In the genomic region with DNA sequence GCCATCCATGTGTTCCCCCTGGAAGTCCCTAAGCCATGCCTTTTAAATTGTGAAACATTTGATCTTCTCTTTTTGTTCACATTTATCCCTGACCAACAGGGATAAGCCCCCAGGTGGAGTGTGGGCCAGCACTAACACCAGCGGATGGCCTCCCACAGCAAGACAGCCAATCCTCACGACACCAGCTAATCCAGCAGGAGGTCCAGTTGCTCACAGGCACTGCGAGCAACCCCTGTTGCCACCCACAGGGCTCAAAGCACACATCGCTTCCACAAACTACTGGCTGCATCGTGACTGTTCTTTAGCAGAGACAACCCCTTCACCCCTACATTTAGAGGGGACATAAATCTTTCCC, we compare ENCODE assay signal across 14 cellular contexts. TPM values are rescaled to one million over a fixed set of nuclear protein-coding genes. Genes with fewer than 3 reads are reported as not detected.
A peak's percentile ranks its signal among the peaks of the same experiment; 100 is the strongest.
DNase-seq lines count a peak whose midpoint lies in the region; ATAC-seq and TF ChIP-seq lines count a peak whose summit lies in the region.
"Had no signal": no experiment of that assay in that cellular context is flagged by ENCODE, and none has a peak within 500 bp of the region (broad histone marks: within the 10 kb centered on the region; RNA-seq: fewer than 3 reads in every experiment).

No MANE protein-coding gene starts in this region.

- H3K27me3 ChIP-seq in effector memory CD4-positive, alpha-beta T cell (replicated peaks; ENCODE audit: control insufficient read depth, insufficient read depth, low read length, poor library complexity, severe bottlenecking) = no peaks in the 10 kb centered on the region
- H3K27me3 ChIP-seq in ovary (no peaks in the 10 kb centered on the region), uterus (no peaks in the 10 kb centered on the region)

- peaks cover 36% of the 10 kb centered on the region for H3K4me1 ChIP-seq in effector memory CD4-positive, alpha-beta T cell (ENCODE audit: control insufficient read depth, insufficient read depth, low read length, poor library complexity, severe bottlenecking)
- H3K4me1 ChIP-seq in ovary (ENCODE audit: insufficient read depth) (peaks cover 1% of the 10 kb centered on the region), uterus (no peaks in the 10 kb centered on the region)

- H3K4me1 Mint-ChIP-seq in activated CD4-positive, alpha-beta T cell treated with anti-CD3 and anti-CD28 coated beads, Interleukin-2, amount 10 ng/mL, durations not matched to agents 7 days and 5 days = peaks cover 53% of the 10 kb centered on the region
- peaks cover 80% of the 10 kb centered on the region for H3K4me1 Mint-ChIP-seq in stimulated activated effector memory CD8-positive, alpha-beta T cell treated with anti-CD3 and anti-CD28 coated beads, Interleukin-12 subunit alpha, Interleukin-12 subunit beta, amount 100 ng/mL, for 72 hours

- DNase-seq in activated CD4-positive, alpha-beta T cell treated with anti-CD3 and anti-CD28 coated beads, Interleukin-2, amount 10 ng/mL, durations not matched to agents 7 days and 5 days = no peak
- DNase-seq in activated CD4-positive, alpha-beta T cell treated with anti-CD3 and anti-CD28 coated beads for 4 hours = no peak
- DNase-seq in RWPE1 (ENCODE audit: low spot score) = no peak
- no peak for DNase-seq in effector memory CD4-positive, alpha-beta T cell
- DNase-seq in stimulated activated effector memory CD8-positive, alpha-beta T cell treated with anti-CD3 and anti-CD28 coated beads, Interleukin-12 subunit alpha, Interleukin-12 subunit beta, amount 100 ng/mL, for 72 hours (ENCODE audit: low spot score in 2 of 2) = no peak
- DNase-seq in ovary = no peak
- no peak for DNase-seq in uterus
- DNase-seq: dermis blood vessel endothelial cell, EL, NCI-H146, NCI-H82, right cardiac atrium had no signal

- intact Hi-C loops in ovary (cut with DNase I) (loop anchor here (5.0 to 10.0 kb wide), 14 partner anchors 48 to 498 kb away; a partner anchor contains a TSS), uterus (cut with DNase I; ENCODE audit: low total_unique reads) (loop anchor here (5.0 to 10.0 kb wide), 3 partner anchors 48 to 435 kb away; a partner anchor contains a TSS)

- H3K36me3 ChIP-seq in effector memory CD4-positive, alpha-beta T cell (ENCODE audit: control insufficient read depth, insufficient read depth, low read length) = peaks cover 47% of the 10 kb centered on the region
- no peaks in the 10 kb centered on the region for H3K36me3 ChIP-seq in ovary
- no peaks in the 10 kb centered on the region for H3K36me3 ChIP-seq in uterus

- H3K27ac ChIP-seq in RWPE1 (peak overlapping the region; percentile 4; the same call in 1 of the 2 replicates), ovary (no peak overlapping the region), uterus (no peak overlapping the region)
- H3K27ac ChIP-seq in effector memory CD4-positive, alpha-beta T cell (ENCODE audit: insufficient read depth, low read length, poor library complexity, severe bottlenecking) = peak overlapping the region; percentile 90

- H3K27me3 Mint-ChIP-seq in activated CD4-positive, alpha-beta T cell treated with anti-CD3 and anti-CD28 coated beads, Interleukin-2, amount 10 ng/mL, durations not matched to agents 7 days and 5 days = no peaks in the 10 kb centered on the region

- peak overlapping the region; percentile 93 for H3K4me3 ChIP-seq in effector memory CD4-positive, alpha-beta T cell (ENCODE audit: insufficient read depth, low read depth, low read length, poor library complexity, severe bottlenecking)
- H3K4me3 ChIP-seq in ovary (no peak overlapping the region), uterus (no peak overlapping the region)
- H3K4me3 ChIP-seq: lung had no signal

- POLR2A ChIA-PET in activated CD4-positive, alpha-beta T cell treated with anti-CD3 and anti-CD28 coated beads, Interleukin-2, amount 10 ng/mL, durations not matched to agents 7 days and 5 days (lab: Charles Lee) = no interaction called here
- POLR2A ChIA-PET in RWPE1 (lab: Yijun Ruan, JAX; ENCODE audit: low non-redundant PET) = no interaction called here

- no peak for TF ChIP-seq EP300 in ovary (IDR thresholded peaks at IDR 0.05)

- CTCF ChIA-PET in activated CD4-positive, alpha-beta T cell treated with anti-CD3 and anti-CD28 coated beads, Interleukin-2, amount 10 ng/mL, durations not matched to agents 7 days and 5 days (lab: Charles Lee) = interaction anchor here (0.5 to 2.3 kb wide), 6 partner anchors 9 to 492 kb away, joined by 3 to 8 read pairs (median 4); no protein-coding TSS in a partner anchor
- CTCF ChIA-PET in RWPE1 (lab: Yijun Ruan, JAX) = no interaction called here

- TF ChIP-seq CTCF in RWPE1 (conservative IDR thresholded peaks at IDR 0.05; ENCODE audit: low read depth) = no peak
- TF ChIP-seq CTCF in ovary (IDR thresholded peaks at IDR 0.05) = no peak
- TF ChIP-seq CTCF in uterus (IDR thresholded peaks at IDR 0.05) = no peak

- TF ChIP-seq POLR2A in ovary (IDR thresholded peaks at IDR 0.05) (no peak), uterus (IDR thresholded peaks at IDR 0.05) (no peak)

- peak overlapping the region; percentile 96 for H3K27ac Mint-ChIP-seq in activated CD4-positive, alpha-beta T cell treated with anti-CD3 and anti-CD28 coated beads, Interleukin-2, amount 10 ng/mL, durations not matched to agents 7 days and 5 days
- peak overlapping the region; percentile 97 for H3K27ac Mint-ChIP-seq in stimulated activated effector memory CD8-positive, alpha-beta T cell treated with anti-CD3 and anti-CD28 coated beads, Interleukin-12 subunit alpha, Interleukin-12 subunit beta, amount 100 ng/mL, for 72 hours

- ATAC-seq in stimulated activated effector memory CD8-positive, alpha-beta T cell treated with anti-CD3 and anti-CD28 coated beads, Interleukin-12 subunit alpha, Interleukin-12 subunit beta, amount 100 ng/mL, for 72 hours = peak; percentile 4
- no peak for ATAC-seq in HG02759 (IDR thresholded peaks at IDR 0.05; ENCODE audit: unreplicated experiment)
- ATAC-seq: right cardiac atrium had no signal

- H3K9me3 Mint-ChIP-seq in activated CD4-positive, alpha-beta T cell treated with anti-CD3 and anti-CD28 coated beads, Interleukin-2, amount 10 ng/mL, durations not matched to agents 7 days and 5 days = no peaks in the 10 kb centered on the region
- H3K9me3 Mint-ChIP-seq in stimulated activated effector memory CD8-positive, alpha-beta T cell treated with anti-CD3 and anti-CD28 coated beads, Interleukin-12 subunit alpha, Interleukin-12 subunit beta, amount 100 ng/mL, for 72 hours = no peaks in the 10 kb centered on the region

- peaks cover 58% of the 10 kb centered on the region for H3K36me3 Mint-ChIP-seq in activated CD4-positive, alpha-beta T cell treated with anti-CD3 and anti-CD28 coated beads, Interleukin-2, amount 10 ng/mL, durations not matched to agents 7 days and 5 days (ENCODE audit: low read depth)
- peaks cover 75% of the 10 kb centered on the region for H3K36me3 Mint-ChIP-seq in stimulated activated effector memory CD8-positive, alpha-beta T cell treated with anti-CD3 and anti-CD28 coated beads, Interleukin-12 subunit alpha, Interleukin-12 subunit beta, amount 100 ng/mL, for 72 hours

- no peaks in the 10 kb centered on the region for H3K9me3 ChIP-seq in effector memory CD4-positive, alpha-beta T cell (ENCODE audit: control insufficient read depth, low read length)
- H3K9me3 ChIP-seq in ovary = no peaks in the 10 kb centered on the region
- H3K9me3 ChIP-seq in uterus = no peaks in the 10 kb centered on the region

- 78 to 84% (median 80%) methylated on average over 5 of the region's 5 CpGs for WGBS in ovary, 3 donors

- peak overlapping the region; percentile 98 for H3K4me3 Mint-ChIP-seq in activated CD4-positive, alpha-beta T cell treated with anti-CD3 and anti-CD28 coated beads, Interleukin-2, amount 10 ng/mL, durations not matched to agents 7 days and 5 days
- peak overlapping the region; percentile 89 for H3K4me3 Mint-ChIP-seq in stimulated activated effector memory CD8-positive, alpha-beta T cell treated with anti-CD3 and anti-CD28 coated beads, Interleukin-12 subunit alpha, Interleukin-12 subunit beta, amount 100 ng/mL, for 72 hours

RNA-seq across cellular contexts. Expression of a gene that starts 2.0 kb away (rescaled TPM):
- total RNA-seq in activated CD4-positive, alpha-beta T cell treated with anti-CD3 and anti-CD28 coated beads, Interleukin-2, amount 10 ng/mL, durations not matched to agents 7 days and 5 days = 100 to 1,000 TPM; 187 to 224 TPM
- 10 to 100 TPM; 16.3 to 67.7 (median 32.2) TPM for total RNA-seq in ovary
- polyA plus RNA-seq in ovary = 10 to 100 TPM; 14.5 to 15.7 TPM
- total RNA-seq in uterus = 10 to 100 TPM; 23.3 to 78.9 (median 35.3) TPM

RNA-seq across cellular contexts. Expression of a gene that starts 2.6 kb away (rescaled TPM):
- 10 to 100 TPM; 22.2 to 23.8 TPM for total RNA-seq in activated CD4-positive, alpha-beta T cell treated with anti-CD3 and anti-CD28 coated beads, Interleukin-2, amount 10 ng/mL, durations not matched to agents 7 days and 5 days
- total RNA-seq in ovary = 10 to 100 TPM in 6 of 7 donors, 1 to 10 TPM in 1; 9.7 to 40.9 (median 29.3) TPM
- 10 to 100 TPM; 12.8 to 22.7 TPM for polyA plus RNA-seq in ovary
- total RNA-seq in uterus = 10 to 100 TPM in 2 of 4 donors, 1 to 10 TPM in 2; 4.4 to 38.6 (median 11.4) TPM

RNA-seq across cellular contexts. Expression of a gene that starts 30.7 kb away (rescaled TPM):
- 1 to 10 TPM; 2.0 to 3.1 TPM for total RNA-seq in activated CD4-positive, alpha-beta T cell treated with anti-CD3 and anti-CD28 coated beads, Interleukin-2, amount 10 ng/mL, durations not matched to agents 7 days and 5 days
- total RNA-seq in ovary (1,000 to 10,000 TPM in 3 of 7 donors, 100 to 1,000 TPM in 4; 491 to 2,646 (median 828) TPM), uterus (1,000 to 10,000 TPM; 1,588 to 9,854 (median 3,936) TPM)
- polyA plus RNA-seq in ovary = 1,000 to 10,000 TPM; 1,650 to 3,307 TPM

RNA-seq across cellular contexts. Expression of a gene that starts 51.4 kb away (rescaled TPM):
- total RNA-seq in activated CD4-positive, alpha-beta T cell treated with anti-CD3 and anti-CD28 coated beads, Interleukin-2, amount 10 ng/mL, durations not matched to agents 7 days and 5 days = 10 to 100 TPM; 28.6 to 30.9 TPM
- total RNA-seq in ovary (100 to 1,000 TPM in 1 of 7 donors, 10 to 100 TPM in 6; 36.5 to 141 (median 73.7) TPM), uterus (10 to 100 TPM in 3 of 4 donors, 1 to 10 TPM in 1; 6.4 to 91.3 (median 28.7) TPM)
- polyA plus RNA-seq in ovary = 100 to 1,000 TPM in 1 of 2 donors, 10 to 100 TPM in 1; 59.2 to 106 TPM

Comparison
In these comparisons a context has a peak if more than half of its experiments do, and no peak if none do; other contexts are left out.
1. H3K27ac ChIP-seq: peak in RWPE1 (single experiment) and effector memory CD4-positive, alpha-beta T cell (single experiment); none in ovary (0 of 2) and uterus (0 of 2).
2. RNA of a gene that starts 30.7 kb away (total RNA-seq): 1,588 to 9,854 TPM in uterus and 491 to 2,646 TPM in ovary; 2.0 to 3.1 TPM in activated CD4-positive, alpha-beta T cell treated with anti-CD3 and anti-CD28 coated beads, Interleukin-2, amount 10 ng/mL, durations not matched to agents 7 days and 5 days; every median in the first group is over 100 times any median in the second.